Comparison of ENCODE assay signal across 8 cellular contexts in genomic region chr7:33107136-33108066, GRCh38. TPM values are rescaled to one million over a fixed set of nuclear protein-coding genes. Genes with fewer than 3 reads are reported as not detected.
DNase-seq lines count a peak whose midpoint lies in the region; ATAC-seq and TF ChIP-seq lines count a peak whose summit lies in the region.

No MANE protein-coding gene starts in this region.

- peaks cover 26% of the 10 kb centered on the region for H3K4me1 ChIP-seq in CD8-positive, alpha-beta memory T cell (ENCODE audit: insufficient read depth, low read length)
- peaks cover 35% of the 10 kb centered on the region for H3K4me1 ChIP-seq in suprapubic skin

- POLR2A ChIA-PET in CD8-positive, alpha-beta memory T cell (lab: Charles Lee) = interaction anchor here (0.6 to 1.3 kb wide), 2 partner anchors 45 to 215 kb away, joined by 3 to 5 read pairs; partner anchors contain the start of gene NT5C3A

- DNase-seq in CD8-positive, alpha-beta memory T cell = peak in 3 of 5 donors; percentile 20 to 61 (median 46)
- peak; percentile 55 for DNase-seq in HT1080 (ENCODE audit: low read depth)
- peak; percentile 39 to 73 for DNase-seq in SHP77 (lab: John Stamatoyannopoulos, UW)
- DNase-seq in central memory CD8-positive, alpha-beta T cell (ENCODE audit: low spot score in 2 of 2) = peak; percentile 22 to 39
- no peak for DNase-seq in left lobe of liver (ENCODE audit: low spot score)
- DNase-seq in suprapubic skin (ENCODE audit: low spot score in 2 of 2) = no peak
- no peak for DNase-seq in NK-92 treated with Interleukin-12 subunit alpha and Interleukin-12 subunit beta, amount 100 ng/mL, for 24 hours (lab: John Stamatoyannopoulos, UW)

- CTCF ChIA-PET in CD8-positive, alpha-beta memory T cell (lab: Charles Lee) = interaction anchor here (0.8 to 3.2 kb wide), 22 partner anchors 8 to 616 kb away, joined by 3 to 22 read pairs (median 4); partner anchors contain the start of genes KBTBD2 and NT5C3A

- H3K36me3 ChIP-seq in CD8-positive, alpha-beta memory T cell (ENCODE audit: insufficient read depth, low read length) = peaks cover 7% of the 10 kb centered on the region
- H3K36me3 ChIP-seq in suprapubic skin = peaks cover 12% of the 10 kb centered on the region

- peak; percentile 46 for ATAC-seq in GM18907 (IDR thresholded peaks at IDR 0.05; ENCODE audit: unreplicated experiment)
- ATAC-seq in central memory CD8-positive, alpha-beta T cell (replicated peaks; ENCODE audit: extremely low read depth, poor library complexity, severe bottlenecking) = no peak
- ATAC-seq in left lobe of liver = peak; percentile 24

- TF ChIP-seq POLR2A in suprapubic skin (IDR thresholded peaks at IDR 0.05) = no peak

- H3K9me3 ChIP-seq in CD8-positive, alpha-beta memory T cell (ENCODE audit: low read length) = no peaks in the 10 kb centered on the region
- no peaks in the 10 kb centered on the region for H3K9me3 ChIP-seq in suprapubic skin

- peak in 1 of 2 donors; percentile 7 for TF ChIP-seq CTCF in suprapubic skin (IDR thresholded peaks at IDR 0.05)

- peaks cover 0 to 21% (median 0%) of the 10 kb centered on the region in 3 donors for H3K36me3 Mint-ChIP-seq in CD8-positive, alpha-beta memory T cell
- H3K36me3 Mint-ChIP-seq in central memory CD8-positive, alpha-beta T cell (ENCODE audit: insufficient read depth) = peaks cover 15% of the 10 kb centered on the region

- peak overlapping the region; percentile 82 for H3K4me3 ChIP-seq in CD8-positive, alpha-beta memory T cell (ENCODE audit: low read length)
- peak overlapping the region; percentile 87 for H3K4me3 ChIP-seq in suprapubic skin

- H3K27ac ChIP-seq in CD8-positive, alpha-beta memory T cell (ENCODE audit: low read depth, low read length) = no peak overlapping the region
- H3K27ac ChIP-seq in suprapubic skin = no peak overlapping the region

- H3K4me3 Mint-ChIP-seq in CD8-positive, alpha-beta memory T cell = peak overlapping the region; percentile 76 to 92 (median 84)
- peak overlapping the region; percentile 78 for H3K4me3 Mint-ChIP-seq in central memory CD8-positive, alpha-beta T cell

- H3K27ac Mint-ChIP-seq in CD8-positive, alpha-beta memory T cell = peak overlapping the region in 5 of 8 donors; percentile 43 to 84 (median 73)
- no peak overlapping the region for H3K27ac Mint-ChIP-seq in central memory CD8-positive, alpha-beta T cell (ENCODE audit: low read depth)

- peaks cover 1 to 9% of the 10 kb centered on the region in 2 donors for H3K27me3 Mint-ChIP-seq in CD8-positive, alpha-beta memory T cell
- H3K27me3 Mint-ChIP-seq in central memory CD8-positive, alpha-beta T cell = no peaks in the 10 kb centered on the region

- no peak for TF ChIP-seq EP300 in suprapubic skin (IDR thresholded peaks at IDR 0.05)

- H3K27me3 ChIP-seq in CD8-positive, alpha-beta memory T cell (ENCODE audit: insufficient read depth, low read length, poor library complexity, severe bottlenecking) = no peaks in the 10 kb centered on the region
- H3K27me3 ChIP-seq in suprapubic skin = no peaks in the 10 kb centered on the region

- H3K9me3 Mint-ChIP-seq in CD8-positive, alpha-beta memory T cell = no peaks in the 10 kb centered on the region
- H3K9me3 Mint-ChIP-seq in central memory CD8-positive, alpha-beta T cell = no peaks in the 10 kb centered on the region

- WGBS in suprapubic skin = 46% methylated on average over 7 of the region's 7 CpGs

- peaks cover 40 to 71% (median 55%) of the 10 kb centered on the region in 3 donors for H3K4me1 Mint-ChIP-seq in CD8-positive, alpha-beta memory T cell
- peaks cover 51% of the 10 kb centered on the region for H3K4me1 Mint-ChIP-seq in central memory CD8-positive, alpha-beta T cell

RNA-seq across cellular contexts. Expression of gene RP9, which starts 1.8 kb away (rescaled TPM):
- 10 to 100 TPM; 26.0 to 27.7 TPM for total RNA-seq in CD8-positive, alpha-beta memory T cell
- 23.3 TPM for polyA plus RNA-seq in CD8-positive, alpha-beta memory T cell
- 33.8 and 34.9 TPM in 2 replicates for total RNA-seq in HT1080 (2014; rRNA removed; shearing (Covaris generic))
- polyA plus RNA-seq in HT1080 (2015; cell fraction: cytosol; rRNA removed) = 15.9 and 17.3 TPM in 2 replicates
- 7.9 and 13.7 TPM in 2 replicates for polyA plus RNA-seq in HT1080 (2015; cell fraction: nucleus; rRNA removed)
- total RNA-seq in left lobe of liver (4.6 TPM), suprapubic skin (10 to 100 TPM in 2 of 4 donors, 1 to 10 TPM in 2; 6.5 to 16.9 (median 9.3) TPM)

RNA-seq across cellular contexts. Expression of gene BBS9, which starts 22.0 kb away (rescaled TPM):
- 10 to 100 TPM; 10.0 to 11.1 TPM for total RNA-seq in CD8-positive, alpha-beta memory T cell
- polyA plus RNA-seq in CD8-positive, alpha-beta memory T cell = 14.6 TPM
- 1.2 and 4.2 TPM in 2 replicates for total RNA-seq in HT1080 (2014; rRNA removed; shearing (Covaris generic))
- polyA plus RNA-seq in HT1080 (2015; cell fraction: cytosol; rRNA removed) = 2.9 and 3.3 TPM in 2 replicates
- 7.7 and 11.5 TPM in 2 replicates for polyA plus RNA-seq in HT1080 (2015; cell fraction: nucleus; rRNA removed)
- total RNA-seq in left lobe of liver = 6.3 TPM
- total RNA-seq in suprapubic skin = 10 to 100 TPM; 16.4 to 26.0 (median 21.4) TPM

RNA-seq across cellular contexts. Expression of gene NT5C3A, which starts 44.8 kb away (rescaled TPM):
- 10 to 100 TPM; 27.6 to 31.5 TPM for total RNA-seq in CD8-positive, alpha-beta memory T cell
- polyA plus RNA-seq in CD8-positive, alpha-beta memory T cell = 54.1 TPM
- total RNA-seq in HT1080 (2014; rRNA removed; shearing (Covaris generic)) = 29.4 and 30.3 TPM in 2 replicates
- polyA plus RNA-seq in HT1080 (2015; cell fraction: cytosol; rRNA removed) = 29.5 and 33.7 TPM in 2 replicates
- polyA plus RNA-seq in HT1080 (2015; cell fraction: nucleus; rRNA removed) = 34.0 and 35.1 TPM in 2 replicates
- total RNA-seq in left lobe of liver (7.3 TPM), suprapubic skin (10 to 100 TPM; 26.3 to 51.9 (median 37.2) TPM)

Comparison
In these comparisons a context has a peak if more than half of its experiments do, and no peak if none do; other contexts are left out.
1. DNase-seq: peak in CD8-positive, alpha-beta memory T cell (3 of 5), HT1080 (single experiment), SHP77 (2 of 2) and central memory CD8-positive, alpha-beta T cell (2 of 2); none in left lobe of liver (single experiment), suprapubic skin (0 of 2) and NK-92 treated with Interleukin-12 subunit alpha and Interleukin-12 subunit beta, amount 100 ng/mL, for 24 hours (single experiment).